ENCODE assay signal across 9 cellular contexts in genomic region chr15:70480196-70480856, GRCh38.
DNase-seq lines count a peak whose midpoint lies in the region; ATAC-seq lines count a peak whose summit lies in the region.
"Had no signal": no experiment of that assay in that cellular context is flagged by ENCODE, and none has a peak within 500 bp of the region (broad histone marks: within the 10 kb centered on the region; RNA-seq: fewer than 3 reads in every experiment).

No MANE protein-coding gene starts in this region.

- DNase-seq in SKM-1 (lab: John Stamatoyannopoulos, UW; ENCODE audit: unreplicated experiment): peak; percentile 32
- DNase-seq in activated T-helper 9 cell treated with anti-CD3 and anti-CD28 coated beads, Interleukin-2, amount 50 U/mL, for 16 hours (ENCODE audit: low read depth): peak; percentile 57
- peak; percentile 51 for DNase-seq in stimulated activated CD8-positive, alpha-beta memory T cell treated with anti-CD3 and anti-CD28 coated beads, Interleukin-12 subunit alpha, Interleukin-12 subunit beta, amount 100 ng/mL, for 4 hours (ENCODE audit: low read depth)
- no peak for DNase-seq in DMS 273 treated with DMSO at 0.1 percent for 48 hours (lab: John Stamatoyannopoulos, UW)
- DNase-seq in COLO829 (ENCODE audit: low spot score): no peak
- DNase-seq: head of caudate nucleus had no signal

- ATAC-seq in GM19351 (IDR thresholded peaks at IDR 0.05; ENCODE audit: unreplicated experiment): peak; percentile 61
- no peak for ATAC-seq in HG03354 (IDR thresholded peaks at IDR 0.05; ENCODE audit: poor library complexity, severe bottlenecking, unreplicated experiment)
- ATAC-seq in GM21381 (IDR thresholded peaks at IDR 0.05; ENCODE audit: unreplicated experiment): no peak

Comparison
In these comparisons a context has a peak if more than half of its experiments do, and no peak if none do; other contexts are left out.
1. DNase-seq: peak in SKM-1 (single experiment), activated T-helper 9 cell treated with anti-CD3 and anti-CD28 coated beads, Interleukin-2, amount 50 U/mL, for 16 hours (single experiment) and stimulated activated CD8-positive, alpha-beta memory T cell treated with anti-CD3 and anti-CD28 coated beads, Interleukin-12 subunit alpha, Interleukin-12 subunit beta, amount 100 ng/mL, for 4 hours (single experiment); none in DMS 273 treated with DMSO at 0.1 percent for 48 hours (single experiment) and COLO829 (single experiment).